1 cellular context compared by ENCODE assay signal in genomic region chr21:43703068-43703880, GRCh38.
TF ChIP-seq lines count a peak whose summit lies in the region.

No MANE protein-coding gene starts in this region.

TF ChIP-seq in K562, 482 proteins besides CTCF, POLR2A, EP300 and RAD21 (continues in another document):
- TF ChIP-seq MEIS2 (IDR thresholded peaks at IDR 0.05; ENCODE audit: partially characterized antibody) (peak; percentile 52), LEF1 (IDR thresholded peaks at IDR 0.05) (no peak), POLR3G (IDR thresholded peaks at IDR 0.05; ENCODE audit: extremely low read depth, insufficient read length, insufficient replicate concordance) (no peak), SP1 (CRISPR knock-in tag; IDR thresholded peaks at IDR 0.05) (no peak), CBFA2T3 (IDR thresholded peaks at IDR 0.05) (0 out of 2 replicates have a peak, but pooled peaks have one; percentile 6), ARID2 (IDR thresholded peaks at IDR 0.05) (no peak), NR3C1 (CRISPR knock-in tag; IDR thresholded peaks at IDR 0.05) (no peak), SPI1 (IDR thresholded peaks at IDR 0.05; ENCODE audit: borderline replicate concordance, low read depth, low read length) (peak; percentile 23; the same call in 1 of the 2 replicates), ZNF695 (CRISPR knock-in tag; IDR thresholded peaks at IDR 0.05) (no peak), ZKSCAN8 (CRISPR knock-in tag; IDR thresholded peaks at IDR 0.05) (no peak), POLR2B (IDR thresholded peaks at IDR 0.05; ENCODE audit: low read depth, partially characterized antibody) (no peak), NCOA6 (IDR thresholded peaks at IDR 0.05) (no peak), CBX2 (IDR thresholded peaks at IDR 0.05; ENCODE audit: insufficient read depth, low read length, poor library complexity, severe bottlenecking) (no peak), NFYB (IDR thresholded peaks at IDR 0.05; ENCODE audit: extremely low read depth, insufficient read length) (no peak), ETV1 (tag; conservative IDR thresholded peaks at IDR 0.05; ENCODE audit: low read depth) (no peak), PHF20 (IDR thresholded peaks at IDR 0.05; ENCODE audit: partially characterized antibody) (no peak), ZNF407 (IDR thresholded peaks at IDR 0.05; ENCODE audit: low read depth) (no peak), IRF2 (CRISPR knock-in tag; IDR thresholded peaks at IDR 0.05) (no peak), SP2 (IDR thresholded peaks at IDR 0.05; ENCODE audit: extremely low read depth, low read depth, low read length, poor library complexity, severe bottlenecking) (no peak), ESRRA (IDR thresholded peaks at IDR 0.05; ENCODE audit: borderline replicate concordance, low read depth) (peak; percentile 43; the same call in 1 of the 2 replicates), KLF13 (tag; IDR thresholded peaks at IDR 0.05; ENCODE audit: borderline replicate concordance, low read depth) (no peak), ZNF57 (CRISPR knock-in tag; IDR thresholded peaks at IDR 0.05) (no peak), ZNF316 (IDR thresholded peaks at IDR 0.05) (no peak)
- TF ChIP-seq, protein P1, sequence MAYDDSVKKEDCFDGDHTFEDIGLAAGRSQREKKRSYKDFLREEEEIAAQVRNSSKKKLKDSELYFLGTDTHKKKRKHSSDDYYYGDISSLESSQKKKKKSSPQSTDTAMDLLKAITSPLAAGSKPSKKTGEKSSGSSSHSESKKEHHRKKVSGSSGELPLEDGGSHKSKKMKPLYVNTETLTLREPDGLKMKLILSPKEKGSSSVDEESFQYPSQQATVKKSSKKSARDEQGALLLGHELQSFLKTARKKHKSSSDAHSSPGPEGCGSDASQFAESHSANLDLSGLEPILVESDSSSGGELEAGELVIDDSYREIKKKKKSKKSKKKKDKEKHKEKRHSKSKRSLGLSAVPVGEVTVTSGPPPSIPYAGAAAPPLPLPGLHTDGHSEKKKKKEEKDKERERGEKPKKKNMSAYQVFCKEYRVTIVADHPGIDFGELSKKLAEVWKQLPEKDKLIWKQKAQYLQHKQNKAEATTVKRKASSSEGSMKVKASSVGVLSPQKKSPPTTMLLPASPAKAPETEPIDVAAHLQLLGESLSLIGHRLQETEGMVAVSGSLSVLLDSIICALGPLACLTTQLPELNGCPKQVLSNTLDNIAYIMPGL (CRISPR knock-in tag; IDR thresholded peaks at IDR 0.05), result no peak
- TF ChIP-seq, protein P2, sequence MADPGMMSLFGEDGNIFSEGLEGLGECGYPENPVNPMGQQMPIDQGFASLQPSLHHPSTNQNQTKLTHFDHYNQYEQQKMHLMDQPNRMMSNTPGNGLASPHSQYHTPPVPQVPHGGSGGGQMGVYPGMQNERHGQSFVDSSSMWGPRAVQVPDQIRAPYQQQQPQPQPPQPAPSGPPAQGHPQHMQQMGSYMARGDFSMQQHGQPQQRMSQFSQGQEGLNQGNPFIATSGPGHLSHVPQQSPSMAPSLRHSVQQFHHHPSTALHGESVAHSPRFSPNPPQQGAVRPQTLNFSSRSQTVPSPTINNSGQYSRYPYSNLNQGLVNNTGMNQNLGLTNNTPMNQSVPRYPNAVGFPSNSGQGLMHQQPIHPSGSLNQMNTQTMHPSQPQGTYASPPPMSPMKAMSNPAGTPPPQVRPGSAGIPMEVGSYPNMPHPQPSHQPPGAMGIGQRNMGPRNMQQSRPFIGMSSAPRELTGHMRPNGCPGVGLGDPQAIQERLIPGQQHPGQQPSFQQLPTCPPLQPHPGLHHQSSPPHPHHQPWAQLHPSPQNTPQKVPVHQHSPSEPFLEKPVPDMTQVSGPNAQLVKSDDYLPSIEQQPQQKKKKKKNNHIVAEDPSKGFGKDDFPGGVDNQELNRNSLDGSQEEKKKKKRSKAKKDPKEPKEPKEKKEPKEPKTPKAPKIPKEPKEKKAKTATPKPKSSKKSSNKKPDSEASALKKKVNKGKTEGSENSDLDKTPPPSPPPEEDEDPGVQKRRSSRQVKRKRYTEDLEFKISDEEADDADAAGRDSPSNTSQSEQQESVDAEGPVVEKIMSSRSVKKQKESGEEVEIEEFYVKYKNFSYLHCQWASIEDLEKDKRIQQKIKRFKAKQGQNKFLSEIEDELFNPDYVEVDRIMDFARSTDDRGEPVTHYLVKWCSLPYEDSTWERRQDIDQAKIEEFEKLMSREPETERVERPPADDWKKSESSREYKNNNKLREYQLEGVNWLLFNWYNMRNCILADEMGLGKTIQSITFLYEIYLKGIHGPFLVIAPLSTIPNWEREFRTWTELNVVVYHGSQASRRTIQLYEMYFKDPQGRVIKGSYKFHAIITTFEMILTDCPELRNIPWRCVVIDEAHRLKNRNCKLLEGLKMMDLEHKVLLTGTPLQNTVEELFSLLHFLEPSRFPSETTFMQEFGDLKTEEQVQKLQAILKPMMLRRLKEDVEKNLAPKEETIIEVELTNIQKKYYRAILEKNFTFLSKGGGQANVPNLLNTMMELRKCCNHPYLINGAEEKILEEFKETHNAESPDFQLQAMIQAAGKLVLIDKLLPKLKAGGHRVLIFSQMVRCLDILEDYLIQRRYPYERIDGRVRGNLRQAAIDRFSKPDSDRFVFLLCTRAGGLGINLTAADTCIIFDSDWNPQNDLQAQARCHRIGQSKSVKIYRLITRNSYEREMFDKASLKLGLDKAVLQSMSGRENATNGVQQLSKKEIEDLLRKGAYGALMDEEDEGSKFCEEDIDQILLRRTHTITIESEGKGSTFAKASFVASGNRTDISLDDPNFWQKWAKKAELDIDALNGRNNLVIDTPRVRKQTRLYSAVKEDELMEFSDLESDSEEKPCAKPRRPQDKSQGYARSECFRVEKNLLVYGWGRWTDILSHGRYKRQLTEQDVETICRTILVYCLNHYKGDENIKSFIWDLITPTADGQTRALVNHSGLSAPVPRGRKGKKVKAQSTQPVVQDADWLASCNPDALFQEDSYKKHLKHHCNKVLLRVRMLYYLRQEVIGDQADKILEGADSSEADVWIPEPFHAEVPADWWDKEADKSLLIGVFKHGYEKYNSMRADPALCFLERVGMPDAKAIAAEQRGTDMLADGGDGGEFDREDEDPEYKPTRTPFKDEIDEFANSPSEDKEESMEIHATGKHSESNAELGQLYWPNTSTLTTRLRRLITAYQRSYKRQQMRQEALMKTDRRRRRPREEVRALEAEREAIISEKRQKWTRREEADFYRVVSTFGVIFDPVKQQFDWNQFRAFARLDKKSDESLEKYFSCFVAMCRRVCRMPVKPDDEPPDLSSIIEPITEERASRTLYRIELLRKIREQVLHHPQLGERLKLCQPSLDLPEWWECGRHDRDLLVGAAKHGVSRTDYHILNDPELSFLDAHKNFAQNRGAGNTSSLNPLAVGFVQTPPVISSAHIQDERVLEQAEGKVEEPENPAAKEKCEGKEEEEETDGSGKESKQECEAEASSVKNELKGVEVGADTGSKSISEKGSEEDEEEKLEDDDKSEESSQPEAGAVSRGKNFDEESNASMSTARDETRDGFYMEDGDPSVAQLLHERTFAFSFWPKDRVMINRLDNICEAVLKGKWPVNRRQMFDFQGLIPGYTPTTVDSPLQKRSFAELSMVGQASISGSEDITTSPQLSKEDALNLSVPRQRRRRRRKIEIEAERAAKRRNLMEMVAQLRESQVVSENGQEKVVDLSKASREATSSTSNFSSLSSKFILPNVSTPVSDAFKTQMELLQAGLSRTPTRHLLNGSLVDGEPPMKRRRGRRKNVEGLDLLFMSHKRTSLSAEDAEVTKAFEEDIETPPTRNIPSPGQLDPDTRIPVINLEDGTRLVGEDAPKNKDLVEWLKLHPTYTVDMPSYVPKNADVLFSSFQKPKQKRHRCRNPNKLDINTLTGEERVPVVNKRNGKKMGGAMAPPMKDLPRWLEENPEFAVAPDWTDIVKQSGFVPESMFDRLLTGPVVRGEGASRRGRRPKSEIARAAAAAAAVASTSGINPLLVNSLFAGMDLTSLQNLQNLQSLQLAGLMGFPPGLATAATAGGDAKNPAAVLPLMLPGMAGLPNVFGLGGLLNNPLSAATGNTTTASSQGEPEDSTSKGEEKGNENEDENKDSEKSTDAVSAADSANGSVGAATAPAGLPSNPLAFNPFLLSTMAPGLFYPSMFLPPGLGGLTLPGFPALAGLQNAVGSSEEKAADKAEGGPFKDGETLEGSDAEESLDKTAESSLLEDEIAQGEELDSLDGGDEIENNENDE (IDR thresholded peaks at IDR 0.05; ENCODE audit: low read depth, low read length), result no peak
- TF ChIP-seq, protein P3, sequence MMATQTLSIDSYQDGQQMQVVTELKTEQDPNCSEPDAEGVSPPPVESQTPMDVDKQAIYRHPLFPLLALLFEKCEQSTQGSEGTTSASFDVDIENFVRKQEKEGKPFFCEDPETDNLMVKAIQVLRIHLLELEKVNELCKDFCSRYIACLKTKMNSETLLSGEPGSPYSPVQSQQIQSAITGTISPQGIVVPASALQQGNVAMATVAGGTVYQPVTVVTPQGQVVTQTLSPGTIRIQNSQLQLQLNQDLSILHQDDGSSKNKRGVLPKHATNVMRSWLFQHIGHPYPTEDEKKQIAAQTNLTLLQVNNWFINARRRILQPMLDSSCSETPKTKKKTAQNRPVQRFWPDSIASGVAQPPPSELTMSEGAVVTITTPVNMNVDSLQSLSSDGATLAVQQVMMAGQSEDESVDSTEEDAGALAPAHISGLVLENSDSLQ (IDR thresholded peaks at IDR 0.05), result peak; percentile 63
- TF ChIP-seq, protein P4, sequence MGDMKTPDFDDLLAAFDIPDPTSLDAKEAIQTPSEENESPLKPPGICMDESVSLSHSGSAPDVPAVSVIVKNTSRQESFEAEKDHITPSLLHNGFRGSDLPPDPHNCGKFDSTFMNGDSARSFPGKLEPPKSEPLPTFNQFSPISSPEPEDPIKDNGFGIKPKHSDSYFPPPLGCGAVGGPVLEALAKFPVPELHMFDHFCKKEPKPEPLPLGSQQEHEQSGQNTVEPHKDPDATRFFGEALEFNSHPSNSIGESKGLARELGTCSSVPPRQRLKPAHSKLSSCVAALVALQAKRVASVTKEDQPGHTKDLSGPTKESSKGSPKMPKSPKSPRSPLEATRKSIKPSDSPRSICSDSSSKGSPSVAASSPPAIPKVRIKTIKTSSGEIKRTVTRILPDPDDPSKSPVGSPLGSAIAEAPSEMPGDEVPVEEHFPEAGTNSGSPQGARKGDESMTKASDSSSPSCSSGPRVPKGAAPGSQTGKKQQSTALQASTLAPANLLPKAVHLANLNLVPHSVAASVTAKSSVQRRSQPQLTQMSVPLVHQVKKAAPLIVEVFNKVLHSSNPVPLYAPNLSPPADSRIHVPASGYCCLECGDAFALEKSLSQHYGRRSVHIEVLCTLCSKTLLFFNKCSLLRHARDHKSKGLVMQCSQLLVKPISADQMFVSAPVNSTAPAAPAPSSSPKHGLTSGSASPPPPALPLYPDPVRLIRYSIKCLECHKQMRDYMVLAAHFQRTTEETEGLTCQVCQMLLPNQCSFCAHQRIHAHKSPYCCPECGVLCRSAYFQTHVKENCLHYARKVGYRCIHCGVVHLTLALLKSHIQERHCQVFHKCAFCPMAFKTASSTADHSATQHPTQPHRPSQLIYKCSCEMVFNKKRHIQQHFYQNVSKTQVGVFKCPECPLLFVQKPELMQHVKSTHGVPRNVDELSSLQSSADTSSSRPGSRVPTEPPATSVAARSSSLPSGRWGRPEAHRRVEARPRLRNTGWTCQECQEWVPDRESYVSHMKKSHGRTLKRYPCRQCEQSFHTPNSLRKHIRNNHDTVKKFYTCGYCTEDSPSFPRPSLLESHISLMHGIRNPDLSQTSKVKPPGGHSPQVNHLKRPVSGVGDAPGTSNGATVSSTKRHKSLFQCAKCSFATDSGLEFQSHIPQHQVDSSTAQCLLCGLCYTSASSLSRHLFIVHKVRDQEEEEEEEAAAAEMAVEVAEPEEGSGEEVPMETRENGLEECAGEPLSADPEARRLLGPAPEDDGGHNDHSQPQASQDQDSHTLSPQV (IDR thresholded peaks at IDR 0.05), result 0 out of 2 replicates have a peak, but pooled peaks have one; percentile 42
